ENCODE assay signal across 26 cellular contexts in genomic region chr4:142334931-142335330, GRCh38.
"Had no signal": no experiment of that assay in that cellular context is flagged by ENCODE, and none has a peak within 500 bp of the region (broad histone marks: within the 10 kb centered on the region; RNA-seq: fewer than 3 reads in every experiment).

No MANE protein-coding gene starts in this region.

- H3K9me3 ChIP-seq: adrenal gland, uterus had no signal

- ATAC-seq: activated CD8-positive, alpha-beta T cell treated with anti-CD3 and anti-CD28 coated beads for 36 hours; effector memory CD8-positive, alpha-beta T cell; natural killer cell; psoas muscle; stimulated activated effector memory CD8-positive, alpha-beta T cell treated with anti-CD3 and anti-CD28 coated beads, Interleukin-12 subunit alpha, Interleukin-12 subunit beta, amount 100 ng/mL, for 72 hours had no signal

- H3K27ac ChIP-seq: hepatocyte, neural progenitor cell, psoas muscle had no signal

- DNase-seq: activated CD4-positive, alpha-beta T cell treated with anti-CD3 and anti-CD28 coated beads for 1 hour; activated CD4-positive, alpha-beta T cell treated with anti-CD3 and anti-CD28 coated beads, Interleukin-2, amount 50 U/mL, for 1 hour; activated CD8-positive, alpha-beta T cell treated with anti-CD3 and anti-CD28 coated beads for 36 hours; activated effector memory CD4-positive, alpha-beta T cell treated with Interleukin-2 at 50 U/mL for 16 hours; activated naive CD4-positive, alpha-beta T cell treated with anti-CD3 and anti-CD28 coated beads for 36 hours; activated naive CD8-positive, alpha-beta T cell treated with anti-CD3 and anti-CD28 coated beads for 36 hours; activated T-cell treated with anti-CD3 and anti-CD28 coated beads, Interleukin-2, amount 50 U/mL, for 48 hours; adrenal gland; aorta; cortex of kidney; effector memory CD8-positive, alpha-beta T cell; foreskin melanocyte; islet precursor cell; midbrain; natural killer cell; occipital lobe; psoas muscle; stimulated activated CD4-positive, alpha-beta T cell treated with anti-CD3 and anti-CD28 coated beads, Interleukin-12 subunit alpha, Interleukin-12 subunit beta, amount 100 ng/mL, for 4 hours; stimulated activated CD4-positive, alpha-beta T cell treated with anti-CD3 and anti-CD28 coated beads, Interleukin-4, amount 100 ng/mL, for 24 hours; T-helper 2 cell; uterus had no signal

- H3K27me3 ChIP-seq: adrenal gland, hepatocyte, neural progenitor cell, right atrium auricular region, uterus had no signal

- H3K36me3 ChIP-seq: adrenal gland, neural progenitor cell, right atrium auricular region, uterus had no signal

- H3K4me1 ChIP-seq: adrenal gland, parathyroid adenoma, psoas muscle, uterus had no signal

- H3K9ac ChIP-seq: neural progenitor cell, parathyroid adenoma had no signal

- H3K4me3 ChIP-seq: adrenal gland, hepatocyte, neural progenitor cell, psoas muscle, right atrium auricular region, uterus had no signal
